ENCODE assay signal across 8 cellular contexts in genomic region chr17:82371333-82372062, GRCh38. TPM values are rescaled to one million over a fixed set of nuclear protein-coding genes. Genes with fewer than 3 reads are reported as not detected.
DNase-seq lines count a peak whose midpoint lies in the region; ATAC-seq and FAIRE-seq lines count a peak whose summit lies in the region.

Gene UTS2R, plus strand, starts transcription at chr17:82371765. Its CDS starts 2,560 bp downstream, at chr17:82374325.

- no peak for DNase-seq in T-helper 1 cell
- DNase-seq in activated naive CD8-positive, alpha-beta T cell treated with anti-CD3 and anti-CD28 coated beads for 36 hours: no peak
- DNase-seq in immature natural killer cell: no peak
- DNase-seq in stimulated activated naive B cell treated with anti-CD40 and anti-IgM and Interleukin-4, amounts not matched to agents 10 μg/mL and 1 μg/mL and 100 μg/mL, for 72 hours: no peak
- DNase-seq in small intestine: no peak

- H3K4me3 ChIP-seq in small intestine (ENCODE audit: low read depth in 1 of 2, low read length in 2 of 2): peak within 1 kb of the TSS in 1 of 2 donors; percentile 33

- H3K9me3 ChIP-seq in small intestine (ENCODE audit: control insufficient read depth, low read depth): no peaks in the 10 kb centered on the region

- no peak within 1 kb of the TSS for H3K27ac ChIP-seq in small intestine (ENCODE audit: low read depth in 1 of 2, low read length in 1 of 2)

- H3K36me3 Mint-ChIP-seq in T-helper 1 cell treated with Interleukin-12 subunit alpha and Interleukin-12 subunit beta and Interleukin-4 antibody, amounts not matched to agents 30 μg/mL and 1 μg/mL, for 36 hours (ENCODE audit: low read depth): no peaks in the 10 kb centered on the region
- no peaks in the 10 kb centered on the region for H3K36me3 Mint-ChIP-seq in activated naive CD8-positive, alpha-beta T cell treated with anti-CD3 and anti-CD28 coated beads for 36 hours
- H3K36me3 Mint-ChIP-seq in immature natural killer cell: no peaks in the 10 kb centered on the region
- no peaks in the 10 kb centered on the region for H3K36me3 Mint-ChIP-seq in stimulated activated naive B cell treated with anti-CD40 and anti-IgM and Interleukin-4, amounts not matched to agents 10 μg/mL and 1 μg/mL and 100 μg/mL, for 72 hours

- H3K4me1 ChIP-seq in small intestine (ENCODE audit: control insufficient read depth in 2 of 2, insufficient read depth in 1 of 2, low read depth in 1 of 2, low read length in 1 of 2): peaks cover 0 to 3% of the 10 kb centered on the region in 2 donors

- no peaks in the 10 kb centered on the region for H3K36me3 ChIP-seq in small intestine (ENCODE audit: control insufficient read depth in 2 of 2, insufficient read depth in 2 of 2, low read length in 2 of 2)

- peaks cover 9% of the 10 kb centered on the region for H3K4me1 Mint-ChIP-seq in T-helper 1 cell treated with Interleukin-12 subunit alpha and Interleukin-12 subunit beta and Interleukin-4 antibody, amounts not matched to agents 30 μg/mL and 1 μg/mL, for 36 hours (ENCODE audit: low read depth)
- H3K4me1 Mint-ChIP-seq in activated naive CD8-positive, alpha-beta T cell treated with anti-CD3 and anti-CD28 coated beads for 36 hours: peaks cover 16% of the 10 kb centered on the region
- H3K4me1 Mint-ChIP-seq in immature natural killer cell: peaks cover 0 to 4% of the 10 kb centered on the region in 2 donors
- peaks cover 16 to 26% of the 10 kb centered on the region in 2 donors for H3K4me1 Mint-ChIP-seq in stimulated activated naive B cell treated with anti-CD40 and anti-IgM and Interleukin-4, amounts not matched to agents 10 μg/mL and 1 μg/mL and 100 μg/mL, for 72 hours

- H3K4me3 Mint-ChIP-seq in T-helper 1 cell treated with Interleukin-12 subunit alpha and Interleukin-12 subunit beta and Interleukin-4 antibody, amounts not matched to agents 30 μg/mL and 1 μg/mL, for 36 hours: peak within 1 kb of the TSS; percentile 78
- peak within 1 kb of the TSS; percentile 53 for H3K4me3 Mint-ChIP-seq in activated naive CD8-positive, alpha-beta T cell treated with anti-CD3 and anti-CD28 coated beads for 36 hours
- H3K4me3 Mint-ChIP-seq in immature natural killer cell: peak within 1 kb of the TSS in 4 of 5 donors; percentile 29 to 49 (median 43)
- peak within 1 kb of the TSS; percentile 79 for H3K4me3 Mint-ChIP-seq in stimulated activated naive B cell treated with anti-CD40 and anti-IgM and Interleukin-4, amounts not matched to agents 10 μg/mL and 1 μg/mL and 100 μg/mL, for 72 hours

- ATAC-seq in stimulated activated naive B cell treated with anti-CD40 and anti-IgM and Interleukin-4, amounts not matched to agents 10 μg/mL and 1 μg/mL and 100 μg/mL, for 72 hours (replicated peaks): no peak
- no peak for ATAC-seq in HG03135 (IDR thresholded peaks at IDR 0.05; ENCODE audit: unreplicated experiment)
- ATAC-seq in GM21528 (IDR thresholded peaks at IDR 0.05; ENCODE audit: low FRiP score, unreplicated experiment): no peak

- WGBS in small intestine, 3 donors: 2 to 4% (median 3%) methylated on average over 67 to 91 of the region's 91 CpGs

- H3K9me3 Mint-ChIP-seq in T-helper 1 cell treated with Interleukin-12 subunit alpha and Interleukin-12 subunit beta and Interleukin-4 antibody, amounts not matched to agents 30 μg/mL and 1 μg/mL, for 36 hours: no peaks in the 10 kb centered on the region
- H3K9me3 Mint-ChIP-seq in activated naive CD8-positive, alpha-beta T cell treated with anti-CD3 and anti-CD28 coated beads for 36 hours: no peaks in the 10 kb centered on the region
- no peaks in the 10 kb centered on the region for H3K9me3 Mint-ChIP-seq in immature natural killer cell
- no peaks in the 10 kb centered on the region for H3K9me3 Mint-ChIP-seq in stimulated activated naive B cell treated with anti-CD40 and anti-IgM and Interleukin-4, amounts not matched to agents 10 μg/mL and 1 μg/mL and 100 μg/mL, for 72 hours

- H3K27me3 ChIP-seq in small intestine (ENCODE audit: control insufficient read depth in 2 of 2, insufficient read depth in 2 of 2, low read length in 2 of 2): peaks cover 20 to 35% of the 10 kb centered on the region in 2 donors

- no peak for FAIRE-seq in small intestine (lab: Jason Lieb, UNC)

- peak within 1 kb of the TSS; percentile 78 for H3K27ac Mint-ChIP-seq in T-helper 1 cell treated with Interleukin-12 subunit alpha and Interleukin-12 subunit beta and Interleukin-4 antibody, amounts not matched to agents 30 μg/mL and 1 μg/mL, for 36 hours
- no peak within 1 kb of the TSS for H3K27ac Mint-ChIP-seq in activated naive CD8-positive, alpha-beta T cell treated with anti-CD3 and anti-CD28 coated beads for 36 hours
- no peak within 1 kb of the TSS for H3K27ac Mint-ChIP-seq in immature natural killer cell
- H3K27ac Mint-ChIP-seq in stimulated activated naive B cell treated with anti-CD40 and anti-IgM and Interleukin-4, amounts not matched to agents 10 μg/mL and 1 μg/mL and 100 μg/mL, for 72 hours: peak within 1 kb of the TSS; percentile 81

- peaks cover 59% of the 10 kb centered on the region for H3K27me3 Mint-ChIP-seq in T-helper 1 cell treated with Interleukin-12 subunit alpha and Interleukin-12 subunit beta and Interleukin-4 antibody, amounts not matched to agents 30 μg/mL and 1 μg/mL, for 36 hours (ENCODE audit: low read depth)
- H3K27me3 Mint-ChIP-seq in activated naive CD8-positive, alpha-beta T cell treated with anti-CD3 and anti-CD28 coated beads for 36 hours: peaks cover 57% of the 10 kb centered on the region
- H3K27me3 Mint-ChIP-seq in immature natural killer cell (ENCODE audit: low read depth in 3 of 3): peaks cover 10 to 19% (median 15%) of the 10 kb centered on the region in 3 donors
- H3K27me3 Mint-ChIP-seq in stimulated activated naive B cell treated with anti-CD40 and anti-IgM and Interleukin-4, amounts not matched to agents 10 μg/mL and 1 μg/mL and 100 μg/mL, for 72 hours: peaks cover 25 to 53% of the 10 kb centered on the region in 2 donors

RNA-seq across cellular contexts. Expression of gene UTS2R, which starts in this region (rescaled TPM):
- not detected for total RNA-seq in activated naive CD8-positive, alpha-beta T cell treated with anti-CD3 and anti-CD28 coated beads for 36 hours
- polyA plus RNA-seq in immature natural killer cell (not detected), small intestine (not detected)

Comparison
In these comparisons a context has a peak if more than half of its experiments do, and no peak if none do; other contexts are left out.
1. H3K27ac Mint-ChIP-seq: peak in T-helper 1 cell treated with Interleukin-12 subunit alpha and Interleukin-12 subunit beta and Interleukin-4 antibody, amounts not matched to agents 30 μg/mL and 1 μg/mL, for 36 hours (single experiment) and stimulated activated naive B cell treated with anti-CD40 and anti-IgM and Interleukin-4, amounts not matched to agents 10 μg/mL and 1 μg/mL and 100 μg/mL, for 72 hours (single experiment); none in activated naive CD8-positive, alpha-beta T cell treated with anti-CD3 and anti-CD28 coated beads for 36 hours (single experiment) and immature natural killer cell (0 of 6).
2. Peak in every context shown above with its lines, with median percentiles within 50 percentile points of each other: H3K4me3 Mint-ChIP-seq.